In genomic region chr1:234373064-234373937, GRCh38 we compare ENCODE assay signal across 1 cellular context.
A peak's percentile ranks its signal among the peaks of the same experiment; 100 is the strongest.
TF ChIP-seq lines count a peak whose summit lies in the region.

Gene COA6 (plus strand): TSS chr1:234373456. CDS start chr1:234373467, 11 bp downstream.

TF ChIP-seq in HEK293, 187 proteins besides CTCF, POLR2A, EP300 and RAD21 (continued from another document and continues in another):
- TF ChIP-seq ZNF433 (tag by site-specific recombination; IDR thresholded peaks at IDR 0.05; ENCODE audit: low read depth): no peak
- no peak for TF ChIP-seq ZNF48 (tag by site-specific recombination; IDR thresholded peaks at IDR 0.05)
- TF ChIP-seq ZNF624 (tag by site-specific recombination; IDR thresholded peaks at IDR 0.05): 0 out of 2 replicates have a peak, but pooled peaks have one; percentile 82
- TF ChIP-seq ZNF174 (tag by site-specific recombination; IDR thresholded peaks at IDR 0.05): no peak
- TF ChIP-seq KLF1 (tag by site-specific recombination; IDR thresholded peaks at IDR 0.05): peak; percentile 66
- TF ChIP-seq ZNF830 (tag by site-specific recombination; IDR thresholded peaks at IDR 0.05; ENCODE audit: low read depth): no peak
- no peak for TF ChIP-seq ZNF214 (tag by site-specific recombination; IDR thresholded peaks at IDR 0.05; ENCODE audit: borderline replicate concordance)
- no peak for TF ChIP-seq ZNF140 (tag by site-specific recombination; IDR thresholded peaks at IDR 0.05)
- 0 out of 2 replicates have a peak, but pooled peaks have one; percentile 54 for TF ChIP-seq SCRT1 (tag by site-specific recombination; IDR thresholded peaks at IDR 0.05; ENCODE audit: borderline replicate concordance)
- no peak for TF ChIP-seq ZNF157 (tag by site-specific recombination; IDR thresholded peaks at IDR 0.05)
- TF ChIP-seq ZNF248 (tag by site-specific recombination; IDR thresholded peaks at IDR 0.05): no peak
- peak; percentile 99 for TF ChIP-seq ZBTB48 (tag by site-specific recombination; IDR thresholded peaks at IDR 0.05)
- peak; percentile 98 for TF ChIP-seq ZXDB (tag by site-specific recombination; IDR thresholded peaks at IDR 0.05)
- TF ChIP-seq PRDM4 (tag by site-specific recombination; IDR thresholded peaks at IDR 0.05): no peak; the same call in 1 of the 2 replicates
- no peak for TF ChIP-seq ZNF560 (tag by site-specific recombination; IDR thresholded peaks at IDR 0.05; ENCODE audit: borderline replicate concordance)
- peak; percentile 23; the same call in 1 of the 2 replicates for TF ChIP-seq ZNF341 (tag by site-specific recombination; IDR thresholded peaks at IDR 0.05; ENCODE audit: low read depth)
- peak; percentile 67 for TF ChIP-seq BCL11B (tag by site-specific recombination; IDR thresholded peaks at IDR 0.05; ENCODE audit: low read depth)
- TF ChIP-seq ZNF768 (tag by site-specific recombination; IDR thresholded peaks at IDR 0.05): peak; percentile 22; the same call in 1 of the 2 replicates
- no peak for TF ChIP-seq ZNF473 (tag by site-specific recombination; IDR thresholded peaks at IDR 0.05)
- peak; percentile 81; the same call in 1 of the 2 replicates for TF ChIP-seq KLF7 (tag by site-specific recombination; IDR thresholded peaks at IDR 0.05; ENCODE audit: borderline replicate concordance)
- peak; percentile 99 for TF ChIP-seq ZNF335 (tag by site-specific recombination; conservative IDR thresholded peaks at IDR 0.05)
- TF ChIP-seq TCF7L2 (IDR thresholded peaks at IDR 0.05; ENCODE audit: borderline replicate concordance, low read depth, low read length): no peak
- no peak for TF ChIP-seq ZNF521 (tag by site-specific recombination; IDR thresholded peaks at IDR 0.05)
- no peak for TF ChIP-seq ZNF549 (tag by site-specific recombination; IDR thresholded peaks at IDR 0.05)
- TF ChIP-seq ZNF513 (tag by site-specific recombination; IDR thresholded peaks at IDR 0.05): peak; percentile 28; the same call in 1 of the 2 replicates
- no peak for TF ChIP-seq ZNF670 (tag by site-specific recombination; IDR thresholded peaks at IDR 0.05; ENCODE audit: low read depth)
- TF ChIP-seq ZNF169 (tag by site-specific recombination; IDR thresholded peaks at IDR 0.05): no peak
- TF ChIP-seq PRDM2 (tag by site-specific recombination; IDR thresholded peaks at IDR 0.05; ENCODE audit: borderline replicate concordance): no peak
- TF ChIP-seq RBAK (tag by site-specific recombination; IDR thresholded peaks at IDR 0.05): no peak
- peak; percentile 56; the same call in 1 of the 2 replicates for TF ChIP-seq ZNF362 (tag by site-specific recombination; IDR thresholded peaks at IDR 0.05)
- no peak for TF ChIP-seq ZNF155 (tag by site-specific recombination; IDR thresholded peaks at IDR 0.05)
- TF ChIP-seq ZBTB26 (tag by site-specific recombination; optimal IDR thresholded peaks at IDR 0.05): peak; percentile 86
- TF ChIP-seq SP3 (tag by site-specific recombination; IDR thresholded peaks at IDR 0.05): peak; percentile 90
- no peak for TF ChIP-seq GLI2 (tag by site-specific recombination; IDR thresholded peaks at IDR 0.05; ENCODE audit: borderline replicate concordance, low read depth)
- peak; percentile 52; the same call in 1 of the 2 replicates for TF ChIP-seq GFI1B (tag by site-specific recombination; IDR thresholded peaks at IDR 0.05)
- no peak for TF ChIP-seq ZNF223 (tag by site-specific recombination; IDR thresholded peaks at IDR 0.05)
- TF ChIP-seq OVOL3 (tag by site-specific recombination; IDR thresholded peaks at IDR 0.05): peak; percentile 48; the same call in 1 of the 2 replicates
- TF ChIP-seq ATF2 (tag by site-specific recombination; IDR thresholded peaks at IDR 0.05; ENCODE audit: low read depth): no peak; the same call in none of the 2 replicates
- no peak for TF ChIP-seq ZBTB1 (tag by site-specific recombination; IDR thresholded peaks at IDR 0.05)
- TF ChIP-seq ZNF585B (tag by site-specific recombination; IDR thresholded peaks at IDR 0.05): no peak
- peak; percentile 69; the same call in 1 of the 2 replicates for TF ChIP-seq ZNF792 (tag by site-specific recombination; IDR thresholded peaks at IDR 0.05)
- TF ChIP-seq ZNF658 (tag by site-specific recombination; IDR thresholded peaks at IDR 0.05): no peak
- no peak; the same call in none of the 2 replicates for TF ChIP-seq FEZF1 (tag by site-specific recombination; IDR thresholded peaks at IDR 0.05)
- no peak for TF ChIP-seq ZNF777 (tag by site-specific recombination; IDR thresholded peaks at IDR 0.05; ENCODE audit: borderline replicate concordance)
- TF ChIP-seq ZNF423 (tag by site-specific recombination; IDR thresholded peaks at IDR 0.05): peak; percentile 62
- peak; percentile 87; the same call in 1 of the 2 replicates for TF ChIP-seq ZSCAN5A (tag by site-specific recombination; IDR thresholded peaks at IDR 0.05)
- no peak; the same call in 1 of the 2 replicates for TF ChIP-seq ZNF10 (tag by site-specific recombination; IDR thresholded peaks at IDR 0.05)
- TF ChIP-seq ZNF791 (tag by site-specific recombination; IDR thresholded peaks at IDR 0.05): no peak
- TF ChIP-seq ZNF175 (tag by site-specific recombination; IDR thresholded peaks at IDR 0.05): no peak
- TF ChIP-seq ZNF404 (tag by site-specific recombination; IDR thresholded peaks at IDR 0.05): no peak
- TF ChIP-seq SCRT2 (tag by site-specific recombination; IDR thresholded peaks at IDR 0.05): peak; percentile 80
- TF ChIP-seq ZNF280C (tag by site-specific recombination; IDR thresholded peaks at IDR 0.05): no peak
